Comparison of ENCODE assay signal across 1 cellular context in the genomic region with DNA sequence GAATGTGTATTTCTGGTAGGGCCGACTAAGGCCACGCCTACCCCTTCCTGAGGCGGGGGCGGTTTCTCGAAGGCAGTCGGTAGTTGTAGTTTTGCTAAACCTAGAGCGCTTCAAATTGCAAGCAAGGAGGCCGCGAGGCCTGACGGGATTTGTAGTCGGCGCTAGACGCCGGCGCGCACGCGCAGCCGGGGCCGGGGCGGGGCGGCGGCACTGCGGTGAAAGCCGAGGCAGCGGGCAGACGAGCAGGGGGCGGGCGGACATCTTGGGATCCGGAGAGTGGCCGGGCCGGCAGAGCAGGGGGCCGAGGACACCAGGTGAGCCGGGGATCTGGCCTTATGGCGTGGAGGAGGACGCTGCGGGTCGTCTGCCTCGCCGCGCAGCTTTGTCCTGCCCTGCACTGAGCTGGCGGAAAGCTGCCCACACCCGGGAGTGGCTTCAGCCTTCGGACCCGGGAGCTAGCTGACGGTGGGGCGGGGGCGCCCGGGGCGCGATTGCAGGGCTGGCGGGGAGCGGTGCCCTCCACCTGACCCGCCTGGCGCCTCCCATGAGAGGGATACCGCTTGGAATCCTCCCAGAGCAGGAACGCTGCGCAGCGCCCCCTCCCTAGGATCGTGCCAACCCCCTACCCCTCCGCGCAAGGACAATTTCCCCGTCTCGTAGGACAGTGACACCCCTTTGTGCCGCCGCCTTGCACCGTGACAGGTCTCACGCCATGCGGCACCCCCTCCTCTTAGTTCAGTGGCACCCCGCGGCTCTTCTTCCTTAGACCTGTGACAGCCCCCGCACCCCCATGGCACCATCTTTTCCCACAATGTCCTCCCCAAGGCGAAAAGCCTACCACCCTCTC.
TF ChIP-seq lines count a peak whose summit lies in the region.

A gene (plus strand): TSS at position 210 of the 847 bp plus-strand sequence. CDS start 2,139 bp downstream, outside the sequence.

TF ChIP-seq in GM12878, 131 proteins besides CTCF, POLR2A, EP300 and RAD21 (continued from another document):
- TF ChIP-seq, protein P1, sequence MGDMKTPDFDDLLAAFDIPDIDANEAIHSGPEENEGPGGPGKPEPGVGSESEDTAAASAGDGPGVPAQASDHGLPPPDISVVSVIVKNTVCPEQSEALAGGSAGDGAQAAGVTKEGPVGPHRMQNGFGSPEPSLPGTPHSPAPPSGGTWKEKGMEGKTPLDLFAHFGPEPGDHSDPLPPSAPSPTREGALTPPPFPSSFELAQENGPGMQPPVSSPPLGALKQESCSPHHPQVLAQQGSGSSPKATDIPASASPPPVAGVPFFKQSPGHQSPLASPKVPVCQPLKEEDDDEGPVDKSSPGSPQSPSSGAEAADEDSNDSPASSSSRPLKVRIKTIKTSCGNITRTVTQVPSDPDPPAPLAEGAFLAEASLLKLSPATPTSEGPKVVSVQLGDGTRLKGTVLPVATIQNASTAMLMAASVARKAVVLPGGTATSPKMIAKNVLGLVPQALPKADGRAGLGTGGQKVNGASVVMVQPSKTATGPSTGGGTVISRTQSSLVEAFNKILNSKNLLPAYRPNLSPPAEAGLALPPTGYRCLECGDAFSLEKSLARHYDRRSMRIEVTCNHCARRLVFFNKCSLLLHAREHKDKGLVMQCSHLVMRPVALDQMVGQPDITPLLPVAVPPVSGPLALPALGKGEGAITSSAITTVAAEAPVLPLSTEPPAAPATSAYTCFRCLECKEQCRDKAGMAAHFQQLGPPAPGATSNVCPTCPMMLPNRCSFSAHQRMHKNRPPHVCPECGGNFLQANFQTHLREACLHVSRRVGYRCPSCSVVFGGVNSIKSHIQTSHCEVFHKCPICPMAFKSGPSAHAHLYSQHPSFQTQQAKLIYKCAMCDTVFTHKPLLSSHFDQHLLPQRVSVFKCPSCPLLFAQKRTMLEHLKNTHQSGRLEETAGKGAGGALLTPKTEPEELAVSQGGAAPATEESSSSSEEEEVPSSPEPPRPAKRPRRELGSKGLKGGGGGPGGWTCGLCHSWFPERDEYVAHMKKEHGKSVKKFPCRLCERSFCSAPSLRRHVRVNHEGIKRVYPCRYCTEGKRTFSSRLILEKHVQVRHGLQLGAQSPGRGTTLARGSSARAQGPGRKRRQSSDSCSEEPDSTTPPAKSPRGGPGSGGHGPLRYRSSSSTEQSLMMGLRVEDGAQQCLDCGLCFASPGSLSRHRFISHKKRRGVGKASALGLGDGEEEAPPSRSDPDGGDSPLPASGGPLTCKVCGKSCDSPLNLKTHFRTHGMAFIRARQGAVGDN (IDR thresholded peaks at IDR 0.05), result no peak
- TF ChIP-seq, protein P2, sequence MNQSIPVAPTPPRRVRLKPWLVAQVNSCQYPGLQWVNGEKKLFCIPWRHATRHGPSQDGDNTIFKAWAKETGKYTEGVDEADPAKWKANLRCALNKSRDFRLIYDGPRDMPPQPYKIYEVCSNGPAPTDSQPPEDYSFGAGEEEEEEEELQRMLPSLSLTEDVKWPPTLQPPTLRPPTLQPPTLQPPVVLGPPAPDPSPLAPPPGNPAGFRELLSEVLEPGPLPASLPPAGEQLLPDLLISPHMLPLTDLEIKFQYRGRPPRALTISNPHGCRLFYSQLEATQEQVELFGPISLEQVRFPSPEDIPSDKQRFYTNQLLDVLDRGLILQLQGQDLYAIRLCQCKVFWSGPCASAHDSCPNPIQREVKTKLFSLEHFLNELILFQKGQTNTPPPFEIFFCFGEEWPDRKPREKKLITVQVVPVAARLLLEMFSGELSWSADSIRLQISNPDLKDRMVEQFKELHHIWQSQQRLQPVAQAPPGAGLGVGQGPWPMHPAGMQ (IDR thresholded peaks at IDR 0.05; ENCODE audit: borderline replicate concordance), result no peak
- TF ChIP-seq, protein P3, sequence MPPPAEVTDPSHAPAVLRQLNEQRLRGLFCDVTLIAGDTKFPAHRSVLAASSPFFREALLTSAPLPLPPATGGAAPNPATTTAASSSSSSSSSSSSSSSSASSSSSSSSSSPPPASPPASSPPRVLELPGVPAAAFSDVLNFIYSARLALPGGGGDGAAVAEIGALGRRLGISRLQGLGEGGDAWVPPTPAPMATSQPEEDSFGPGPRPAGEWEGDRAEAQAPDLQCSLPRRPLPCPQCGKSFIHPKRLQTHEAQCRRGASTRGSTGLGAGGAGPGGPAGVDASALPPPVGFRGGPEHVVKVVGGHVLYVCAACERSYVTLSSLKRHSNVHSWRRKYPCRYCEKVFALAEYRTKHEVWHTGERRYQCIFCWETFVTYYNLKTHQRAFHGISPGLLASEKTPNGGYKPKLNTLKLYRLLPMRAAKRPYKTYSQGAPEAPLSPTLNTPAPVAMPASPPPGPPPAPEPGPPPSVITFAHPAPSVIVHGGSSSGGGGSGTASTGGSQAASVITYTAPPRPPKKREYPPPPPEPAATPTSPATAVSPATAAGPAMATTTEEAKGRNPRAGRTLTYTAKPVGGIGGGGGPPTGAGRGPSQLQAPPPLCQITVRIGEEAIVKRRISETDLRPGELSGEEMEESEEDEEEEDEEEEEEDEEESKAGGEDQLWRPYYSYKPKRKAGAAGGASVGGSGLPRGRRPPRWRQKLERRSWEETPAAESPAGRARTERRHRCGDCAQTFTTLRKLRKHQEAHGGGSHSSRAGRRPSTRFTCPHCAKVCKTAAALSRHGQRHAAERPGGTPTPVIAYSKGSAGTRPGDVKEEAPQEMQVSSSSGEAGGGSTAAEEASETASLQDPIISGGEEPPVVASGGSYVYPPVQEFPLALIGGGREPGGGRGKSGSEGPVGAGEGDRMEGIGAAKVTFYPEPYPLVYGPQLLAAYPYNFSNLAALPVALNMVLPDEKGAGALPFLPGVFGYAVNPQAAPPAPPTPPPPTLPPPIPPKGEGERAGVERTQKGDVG (CRISPR knock-in tag; IDR thresholded peaks at IDR 0.05), result no peak
- TF ChIP-seq RFX5 (IDR thresholded peaks at IDR 0.05; ENCODE audit: low read depth, low read length), result no peak
- TF ChIP-seq ASH2L (IDR thresholded peaks at IDR 0.05; ENCODE audit: borderline replicate concordance, low read depth), result no peak
- TF ChIP-seq, protein P4, sequence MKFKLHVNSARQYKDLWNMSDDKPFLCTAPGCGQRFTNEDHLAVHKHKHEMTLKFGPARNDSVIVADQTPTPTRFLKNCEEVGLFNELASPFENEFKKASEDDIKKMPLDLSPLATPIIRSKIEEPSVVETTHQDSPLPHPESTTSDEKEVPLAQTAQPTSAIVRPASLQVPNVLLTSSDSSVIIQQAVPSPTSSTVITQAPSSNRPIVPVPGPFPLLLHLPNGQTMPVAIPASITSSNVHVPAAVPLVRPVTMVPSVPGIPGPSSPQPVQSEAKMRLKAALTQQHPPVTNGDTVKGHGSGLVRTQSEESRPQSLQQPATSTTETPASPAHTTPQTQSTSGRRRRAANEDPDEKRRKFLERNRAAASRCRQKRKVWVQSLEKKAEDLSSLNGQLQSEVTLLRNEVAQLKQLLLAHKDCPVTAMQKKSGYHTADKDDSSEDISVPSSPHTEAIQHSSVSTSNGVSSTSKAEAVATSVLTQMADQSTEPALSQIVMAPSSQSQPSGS (IDR thresholded peaks at IDR 0.05; ENCODE audit: low read length), result no peak
